In genomic region chr4:128803783-128804182, GRCh38 we compare ENCODE assay signal across 1 cellular context.
TF ChIP-seq lines count a peak whose summit lies in the region.

No MANE protein-coding gene starts in this region.

TF ChIP-seq in HepG2, 621 proteins besides CTCF, POLR2A, EP300 and RAD21 (continued from another document):
- TF ChIP-seq ZNF687 (CRISPR knock-in tag; IDR thresholded peaks at IDR 0.05) (no peak), ZBTB10 (CRISPR knock-in tag; IDR thresholded peaks at IDR 0.05; ENCODE audit: borderline replicate concordance) (no peak), ZC3H4 (CRISPR knock-in tag; IDR thresholded peaks at IDR 0.05; ENCODE audit: borderline replicate concordance) (no peak), ZNF382 (CRISPR knock-in tag; IDR thresholded peaks at IDR 0.05; ENCODE audit: borderline replicate concordance) (no peak)
